Comparison of ENCODE assay signal across 9 cellular contexts in the genomic region with DNA sequence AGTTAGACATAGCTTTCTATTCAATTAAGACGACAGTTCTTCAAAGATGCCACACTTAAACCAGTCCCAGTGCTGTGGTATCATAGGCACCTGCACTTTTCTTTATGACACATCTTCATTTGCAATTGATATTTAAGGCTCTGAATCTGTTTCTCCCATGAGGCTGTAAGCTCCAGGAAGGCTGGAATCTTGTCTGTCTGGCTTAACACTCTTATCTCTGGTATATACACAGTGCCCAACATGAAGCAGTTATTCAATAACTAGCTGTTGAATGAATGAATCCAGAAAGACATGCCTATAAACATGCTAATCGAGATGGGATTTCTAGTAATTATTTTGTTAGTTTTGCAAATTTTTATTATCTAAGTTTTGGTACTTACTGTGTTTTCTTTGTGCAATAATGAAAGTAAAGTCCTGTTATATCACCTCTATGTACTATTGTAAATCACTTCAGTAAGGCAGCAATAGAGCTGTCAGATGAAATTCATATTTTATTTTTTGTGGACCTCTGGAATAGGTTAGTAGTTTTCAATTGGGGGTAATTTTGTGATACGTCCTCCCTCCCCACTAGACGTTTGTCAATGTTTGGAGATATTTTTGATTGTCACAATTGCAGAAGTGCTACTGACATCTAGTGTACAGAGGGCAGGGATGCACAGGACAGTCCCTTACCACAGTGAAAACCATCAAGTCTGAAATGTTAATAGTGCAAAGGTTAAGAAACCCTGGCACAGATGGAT. TPM values are rescaled to one million over a fixed set of nuclear protein-coding genes. Genes with fewer than 3 reads are reported as not detected.
DNase-seq lines count a peak whose midpoint lies in the region; ATAC-seq, FAIRE-seq and TF ChIP-seq lines count a peak whose summit lies in the region.
"Had no signal": no experiment of that assay in that cellular context is flagged by ENCODE, and none has a peak within 500 bp of the region (broad histone marks: within the 10 kb centered on the region; RNA-seq: fewer than 3 reads in every experiment).

No MANE protein-coding gene starts in this region.

- FAIRE-seq in kidney (lab: Jason Lieb, UNC) = no peak

- peak overlapping the region in 1 of 2 donors; percentile 24 for H3K4me3 ChIP-seq in kidney (ENCODE audit: low read length in 2 of 2)

- ATAC-seq in HG03135 (IDR thresholded peaks at IDR 0.05; ENCODE audit: unreplicated experiment) = peak; percentile 86

- H3K9ac ChIP-seq in kidney (ENCODE audit: low read length in 2 of 2) = no peak overlapping the region

- in situ Hi-C loops in SK-MEL-5 (cut with HindIII; ENCODE audit: low pct_unique_long_range_greater_than_20kb, low sequenced_read_pairs) = no loop called here

- DNase-seq in NCI-H748 (lab: John Stamatoyannopoulos, UW; ENCODE audit: unreplicated experiment) (peak; percentile 26), NCI-H748 treated with DMSO at 0.1 percent for 48 hours (lab: John Stamatoyannopoulos, UW) (no peak), SK-MEL-5 (ENCODE audit: low read depth, low spot score) (peak; percentile 57), kidney (no peak), DMS153 treated with DMSO at 0.1 percent for 48 hours (lab: John Stamatoyannopoulos, UW; ENCODE audit: unreplicated experiment) (no peak), SW 1271 (lab: John Stamatoyannopoulos, UW) (no peak), cerebellar cortex (ENCODE audit: low spot score) (no peak)

- peak; percentile 25 for TF ChIP-seq CTCF in kidney (IDR thresholded peaks at IDR 0.05; ENCODE audit: borderline replicate concordance, extremely low read depth, insufficient read depth)

- H3K9me3 ChIP-seq in kidney (ENCODE audit: control insufficient read depth in 1 of 2, low read length in 2 of 2) = no peaks in the 10 kb centered on the region

- no peaks in the 10 kb centered on the region for H3K36me3 ChIP-seq in kidney (ENCODE audit: control insufficient read depth in 1 of 2, insufficient read depth in 2 of 2, low read length in 2 of 2)

- H3K27ac ChIP-seq in kidney (ENCODE audit: low read depth in 2 of 2, low read length in 2 of 2) = no peak overlapping the region

- no peaks in the 10 kb centered on the region for H3K4me1 ChIP-seq in kidney (ENCODE audit: control insufficient read depth in 1 of 2, insufficient read depth in 1 of 2, low read depth in 1 of 2, low read length in 2 of 2)

- intact Hi-C loops in kidney (cut with DNase I) = loop anchor here (10.0 kb wide), 1 partner anchor 113 kb away; no protein-coding TSS in a partner anchor

RNA-seq across cellular contexts. Expression of gene STEAP4, which starts 51.3 kb away (rescaled TPM):
- not detected in 2 replicates for total RNA-seq in SK-MEL-5 (2014; rRNA removed; shearing (Covaris generic))
- polyA plus RNA-seq in SK-MEL-5 (2015; cell fraction: cytosol; rRNA removed) = not detected in 2 replicates
- polyA plus RNA-seq in SK-MEL-5 (2015; cell fraction: nucleus; rRNA removed) = not detected in 2 replicates
- 80.2 TPM for total RNA-seq in kidney
- 3.4 TPM for polyA plus RNA-seq in kidney (ENCODE audit: insufficient read depth, low read depth, low replicate concordance)
- polyA plus RNA-seq: BJ had no signal

Comparison
In these comparisons a context has a peak if more than half of its experiments do, and no peak if none do; other contexts are left out.
1. DNase-seq: peak in NCI-H748 (single experiment) and SK-MEL-5 (single experiment); none in NCI-H748 treated with DMSO at 0.1 percent for 48 hours (single experiment), kidney (single experiment), DMS153 treated with DMSO at 0.1 percent for 48 hours (single experiment), SW 1271 (0 of 2) and cerebellar cortex (single experiment).
2. RNA of gene STEAP4, which starts 51.3 kb away (total RNA-seq): 80.2 TPM in kidney (single experiment); not detected in SK-MEL-5; every median in the first group is over 10 times any median in the second.